In genomic region chr4:184400891-184401290, GRCh38 we compare ENCODE assay signal across 16 cellular contexts.
DNase-seq lines count a peak whose midpoint lies in the region; ATAC-seq and TF ChIP-seq lines count a peak whose summit lies in the region.
"Had no signal": no experiment of that assay in that cellular context is flagged by ENCODE, and none has a peak within 500 bp of the region (broad histone marks: within the 10 kb centered on the region; RNA-seq: fewer than 3 reads in every experiment).

No MANE protein-coding gene starts in this region.

- no peaks in the 10 kb centered on the region for H3K9me2 ChIP-seq in PC-3 (replicated peaks; ENCODE audit: low read length)

- ATAC-seq in PC-3 = peak; percentile 11; the same call in 1 of the 2 replicates
- no peak for ATAC-seq in HG03457 (IDR thresholded peaks at IDR 0.05; ENCODE audit: unreplicated experiment)

- H3K36me3 ChIP-seq in A673 (ENCODE audit: insufficient read depth, low read length, poor library complexity, severe bottlenecking) = peaks cover 10% of the 10 kb centered on the region
- no peaks in the 10 kb centered on the region; the same call in 1 of the 2 replicates for H3K36me3 ChIP-seq in PC-3 (ENCODE audit: low read depth, low read length)
- peaks cover 6% of the 10 kb centered on the region for H3K36me3 ChIP-seq in ectodermal cell (ENCODE audit: control insufficient read depth, insufficient read depth, low read length)

- BruUV-seq in A673 (replicated peaks; lab: Mats Ljungman, UMichigan) = no TSS peak
- BruUV-seq in PC-3 (replicated peaks; lab: Mats Ljungman, UMichigan) = no TSS peak

- CTCF ChIA-PET in A673 (lab: Charles Lee) (no interaction called here), PC-3 (lab: Charles Lee) (no interaction called here)

- H3K27ac ChIP-seq in A673 (ENCODE audit: low read depth, low read length, poor library complexity, severe bottlenecking) (peak overlapping the region; percentile 32), PC-3 (ENCODE audit: low read length) (peak overlapping the region; percentile 89), ectodermal cell (ENCODE audit: insufficient read depth, low read depth, low read length, poor library complexity, severe bottlenecking) (peak overlapping the region; percentile 92)
- H3K27ac ChIP-seq: KMS-11 had no signal

- H3K4me3 ChIP-seq in A673 (ENCODE audit: low read depth, low read length, poor library complexity, severe bottlenecking) = no peak overlapping the region
- no peak overlapping the region for H3K4me3 ChIP-seq in PC-3 (ENCODE audit: low read length)
- H3K4me3 ChIP-seq in ectodermal cell (ENCODE audit: insufficient read depth, low read depth, low read length) = no peak overlapping the region
- H3K4me3 ChIP-seq: left lung had no signal

- 83 to 87% methylated on average over 7 to 8 of the region's 8 CpGs for WGBS in ectodermal cell, 2 experiments

- H3K27me3 ChIP-seq in A673 (replicated peaks; ENCODE audit: insufficient read depth, low read depth, low read length, poor library complexity) = no peaks in the 10 kb centered on the region
- no peaks in the 10 kb centered on the region for H3K27me3 ChIP-seq in PC-3 (ENCODE audit: low read length)
- no peaks in the 10 kb centered on the region for H3K27me3 ChIP-seq in ectodermal cell (ENCODE audit: control insufficient read depth, insufficient read depth, low read length, poor library complexity, severe bottlenecking)
- H3K27me3 ChIP-seq: left lung had no signal

- TF ChIP-seq CTCF in A673 (conservative IDR thresholded peaks at IDR 0.05; ENCODE audit: low read depth, low read length) (no peak), PC-3 (conservative IDR thresholded peaks at IDR 0.05; ENCODE audit: low read depth, low read length) (no peak), neural crest cell (conservative IDR thresholded peaks at IDR 0.05) (no peak)

- peaks cover 21% of the 10 kb centered on the region for H3K36me3 Mint-ChIP-seq in neural crest cell (ENCODE audit: low read depth)

- no peaks in the 10 kb centered on the region for H3K27me3 Mint-ChIP-seq in neural crest cell (ENCODE audit: low read depth)

- no peaks in the 10 kb centered on the region for H4K20me1 ChIP-seq in PC-3 (ENCODE audit: low read length)

- H2AFZ ChIP-seq in PC-3 (ENCODE audit: low read length) = no peak overlapping the region

- no peaks in the 10 kb centered on the region for H3K79me2 ChIP-seq in PC-3 (ENCODE audit: low read length)

- peak overlapping the region; percentile 52 for H3K9ac ChIP-seq in PC-3 (ENCODE audit: low read length)
- H3K9ac ChIP-seq: KMS-11 had no signal

- H3K27ac Mint-ChIP-seq in neural crest cell (ENCODE audit: unreplicated experiment) = peak overlapping the region; percentile 88

- POLR2A ChIA-PET in A673 (lab: Charles Lee; ENCODE audit: low non-redundant PET) = no interaction called here
- POLR2A ChIA-PET in PC-3 (lab: Charles Lee; ENCODE audit: unreplicated experiment) = no interaction called here

- no peaks in the 10 kb centered on the region for H3F3A ChIP-seq in PC-3 (ENCODE audit: low read length, unreplicated experiment)

- peaks cover 37% of the 10 kb centered on the region for H3K4me1 Mint-ChIP-seq in neural crest cell

- DNase-seq in A673 (ENCODE audit: low spot score) (no peak), PC-3 (no peak), neural crest cell (ENCODE audit: low read depth, low spot score) (no peak), NCI-H1092 (lab: John Stamatoyannopoulos, UW) (no peak), medulla oblongata (ENCODE audit: extremely low spot score) (no peak), OCI-M2 (lab: John Stamatoyannopoulos, UW; ENCODE audit: unreplicated experiment) (no peak)
- DNase-seq: activated CD8-positive, alpha-beta memory T cell treated with anti-CD3 and anti-CD28 coated beads, Interleukin-2, amount 50 U/mL, for 48 hours; amygdala; effector memory CD4-positive, alpha-beta T cell; head of caudate nucleus; left lung; NCI-H1436 treated with DMSO at 0.1 percent for 48 hours; stimulated activated CD8-positive, alpha-beta memory T cell treated with anti-CD3 and anti-CD28 coated beads, Interleukin-4, amount 100 ng/mL, for 48 hours had no signal

- H3K9me3 ChIP-seq in A673 (ENCODE audit: low read depth, low read length, poor library complexity, severe bottlenecking) (no peaks in the 10 kb centered on the region), PC-3 (ENCODE audit: low read length) (no peaks in the 10 kb centered on the region), ectodermal cell (ENCODE audit: control insufficient read depth, low read length) (no peaks in the 10 kb centered on the region)
- H3K9me3 ChIP-seq: left lung had no signal

- intact Hi-C loops in A673 (cut with micrococcal nuclease; ENCODE audit: unreplicated experiment) = loop anchor here (1.0 kb wide), 1 partner anchor 31 kb away; no protein-coding TSS in a partner anchor
- intact Hi-C loops in PC-3 (cut with micrococcal nuclease) = loop anchor here (1.0 to 10.0 kb wide), 7 partner anchors 18 to 244 kb away; partner anchors contain the start of genes CASP3, IRF2 and PRIMPOL

- peak overlapping the region; percentile 44 for H3K4me2 ChIP-seq in PC-3 (ENCODE audit: low read length)
- H3K4me2 ChIP-seq: KMS-11 had no signal

- H3K9me3 Mint-ChIP-seq in neural crest cell = no peaks in the 10 kb centered on the region

- no peak overlapping the region for H3K4me3 Mint-ChIP-seq in neural crest cell

- peaks cover 26% of the 10 kb centered on the region for H3K4me1 ChIP-seq in A673 (ENCODE audit: insufficient read depth, low read length, poor library complexity, severe bottlenecking)
- peaks cover 14% of the 10 kb centered on the region for H3K4me1 ChIP-seq in PC-3 (ENCODE audit: insufficient read depth, low read length)
- H3K4me1 ChIP-seq in ectodermal cell (ENCODE audit: control insufficient read depth, insufficient read depth, low read length) = peaks cover 22% of the 10 kb centered on the region

Comparison
In these comparisons a context has a peak if more than half of its experiments do, and no peak if none do; other contexts are left out.
1. H3K27ac ChIP-seq: peak in every context shown above with its lines; median percentile 92 in ectodermal cell; 89 in PC-3; 32 in A673.